9 cellular contexts compared by ENCODE assay signal in the genomic region with DNA sequence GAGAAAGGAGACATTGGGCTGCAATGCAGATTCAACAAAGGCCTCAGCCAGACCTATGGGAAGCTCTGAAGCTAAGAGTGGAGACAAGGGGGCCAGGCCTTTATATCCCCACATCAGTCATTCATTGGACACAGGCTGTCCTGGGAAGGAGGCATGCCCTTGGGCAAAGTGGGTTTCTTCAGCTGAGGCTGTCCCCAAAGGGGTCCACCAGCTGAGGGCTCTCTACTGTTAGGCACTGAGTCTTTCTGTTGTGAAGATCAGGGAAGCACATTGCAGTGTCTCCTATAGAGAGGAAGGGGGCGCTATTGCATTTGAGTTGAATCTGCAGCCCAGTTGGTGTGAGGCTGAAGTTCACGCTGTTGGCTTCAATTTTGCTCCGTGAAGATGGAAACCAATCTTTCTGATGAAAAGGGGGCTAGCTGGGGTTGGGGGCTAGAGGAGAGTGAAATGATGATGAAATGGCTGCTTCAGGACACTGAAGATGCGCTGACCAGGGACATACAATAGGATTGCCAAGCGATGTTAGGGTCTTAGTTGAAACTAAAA. TPM values are rescaled to one million over a fixed set of nuclear protein-coding genes. Genes with fewer than 3 reads are reported as not detected.
DNase-seq lines count a peak whose midpoint lies in the region; ATAC-seq lines count a peak whose summit lies in the region.
"Had no signal": no experiment of that assay in that cellular context is flagged by ENCODE, and none has a peak within 500 bp of the region (broad histone marks: within the 10 kb centered on the region; RNA-seq: fewer than 3 reads in every experiment).

No MANE protein-coding gene starts in this region.

- H3K4me1 Mint-ChIP-seq in activated naive CD4-positive, alpha-beta T cell treated with anti-CD3 and anti-CD28 coated beads, Interleukin-2, amount 10 ng/mL, durations not matched to agents 7 days and 5 days = peaks cover 4% of the 10 kb centered on the region

- H3K9me3 Mint-ChIP-seq in activated naive CD4-positive, alpha-beta T cell treated with anti-CD3 and anti-CD28 coated beads, Interleukin-2, amount 10 ng/mL, durations not matched to agents 7 days and 5 days = no peaks in the 10 kb centered on the region
- H3K9me3 Mint-ChIP-seq: dendritic cell treated with granulocyte-macrophage colony-stimulating factor and Interleukin-4, amounts not matched to agents 40 ng/mL and 50 ng/mL, for 4 days had no signal

- CTCF ChIA-PET in activated naive CD4-positive, alpha-beta T cell treated with anti-CD3 and anti-CD28 coated beads, Interleukin-2, amount 10 ng/mL, durations not matched to agents 7 days and 5 days (lab: Charles Lee) = interaction anchor here (0.7 to 2.3 kb wide), 16 partner anchors 9 to 371 kb away, joined by 3 to 26 read pairs (median 3); a partner anchor contains a TSS

- no peak overlapping the region for H3K4me3 Mint-ChIP-seq in activated naive CD4-positive, alpha-beta T cell treated with anti-CD3 and anti-CD28 coated beads, Interleukin-2, amount 10 ng/mL, durations not matched to agents 7 days and 5 days
- H3K4me3 Mint-ChIP-seq: dendritic cell treated with granulocyte-macrophage colony-stimulating factor and Interleukin-4, amounts not matched to agents 40 ng/mL and 50 ng/mL, for 4 days had no signal

- intact Hi-C loops in Right ventricle myocardium superior (cut with DNase I) = loop anchor here (10.0 kb wide), 1 partner anchor 209 kb away; no protein-coding TSS in a partner anchor

- DNase-seq in EH (ENCODE audit: low read depth) (peak; percentile 66), Kasumi-1 (lab: John Stamatoyannopoulos, UW) (peak; percentile 77 to 81), RPMI7951 (ENCODE audit: low read depth) (peak; percentile 50), Right ventricle myocardium superior (no peak), renal cortical epithelial cell (ENCODE audit: low read depth) (peak; percentile 49)
- peak; percentile 45 for DNase-seq in activated naive CD4-positive, alpha-beta T cell treated with anti-CD3 and anti-CD28 coated beads, Interleukin-2, amount 10 ng/mL, durations not matched to agents 7 days and 5 days

- no peaks in the 10 kb centered on the region for H3K36me3 Mint-ChIP-seq in activated naive CD4-positive, alpha-beta T cell treated with anti-CD3 and anti-CD28 coated beads, Interleukin-2, amount 10 ng/mL, durations not matched to agents 7 days and 5 days

- no peaks in the 10 kb centered on the region for H3K27me3 Mint-ChIP-seq in activated naive CD4-positive, alpha-beta T cell treated with anti-CD3 and anti-CD28 coated beads, Interleukin-2, amount 10 ng/mL, durations not matched to agents 7 days and 5 days
- H3K27me3 Mint-ChIP-seq: dendritic cell treated with granulocyte-macrophage colony-stimulating factor and Interleukin-4, amounts not matched to agents 40 ng/mL and 50 ng/mL, for 4 days had no signal

- no peak overlapping the region for H3K27ac Mint-ChIP-seq in activated naive CD4-positive, alpha-beta T cell treated with anti-CD3 and anti-CD28 coated beads, Interleukin-2, amount 10 ng/mL, durations not matched to agents 7 days and 5 days
- H3K27ac Mint-ChIP-seq: dendritic cell treated with granulocyte-macrophage colony-stimulating factor and Interleukin-4, amounts not matched to agents 40 ng/mL and 50 ng/mL, for 4 days had no signal

- ATAC-seq in GM21529 (IDR thresholded peaks at IDR 0.05; ENCODE audit: unreplicated experiment) (peak; percentile 85), Right ventricle myocardium superior (ENCODE audit: poor library complexity) (peak; percentile 82), GM21528 (IDR thresholded peaks at IDR 0.05; ENCODE audit: low FRiP score, unreplicated experiment) (no peak)

RNA-seq across cellular contexts. Expression of a gene that starts 48.0 kb away (rescaled TPM):
- total RNA-seq in RPMI7951 (2014; rRNA removed; shearing (Covaris generic)) = 289 and 310 TPM in 2 replicates
- total RNA-seq in Right ventricle myocardium superior (143 TPM), renal cortical epithelial cell (194 and 195 TPM in 2 replicates)

RNA-seq across cellular contexts. Expression of a gene that starts 49.0 kb away (rescaled TPM):
- total RNA-seq in RPMI7951 (2014; rRNA removed; shearing (Covaris generic)) = 21.3 and 27.8 TPM in 2 replicates
- total RNA-seq in Right ventricle myocardium superior (12.7 TPM), renal cortical epithelial cell (51.7 and 52.9 TPM in 2 replicates)

RNA-seq across cellular contexts. Expression of a gene that starts 58.1 kb away (rescaled TPM):
- 34.5 and 38.7 TPM in 2 replicates for total RNA-seq in RPMI7951 (2014; rRNA removed; shearing (Covaris generic))
- total RNA-seq in Right ventricle myocardium superior (58.5 TPM), renal cortical epithelial cell (38.7 and 68.8 TPM in 2 replicates)
